9 cellular contexts compared by ENCODE assay signal in genomic region chr2:237699870-237700582, GRCh38.
DNase-seq lines count a peak whose midpoint lies in the region; ATAC-seq, FAIRE-seq and TF ChIP-seq lines count a peak whose summit lies in the region.
"Had no signal": no experiment of that assay in that cellular context is flagged by ENCODE, and none has a peak within 500 bp of the region (broad histone marks: within the 10 kb centered on the region; RNA-seq: fewer than 3 reads in every experiment).

No MANE protein-coding gene starts in this region.

- CTCF ChIA-PET in mammary epithelial cell (lab: Charles Lee; ENCODE audit: low non-redundant PET): no interaction called here

- H3K27ac ChIP-seq in mammary epithelial cell (ENCODE audit: insufficient read depth, low read depth, low read length): peak overlapping the region; percentile 23
- peak overlapping the region; percentile 83 for H3K27ac ChIP-seq in vagina

- peak overlapping the region; percentile 74 for H3K4me3 Mint-ChIP-seq in stimulated activated naive CD8-positive, alpha-beta T cell treated with anti-CD3 and anti-CD28 coated beads, Interleukin-15, Interleukin-2, amounts not matched to agents 100 ng/mL and 50 ng/mL, for 24 hours

- no TSS peak for BruUV-seq in mammary epithelial cell (replicated peaks; lab: Mats Ljungman, UMichigan)

- dilution Hi-C loops in mammary epithelial cell (cut with HindIII; ENCODE audit: low sequenced_read_pairs): no loop called here

- H2AFZ ChIP-seq in mammary epithelial cell (ENCODE audit: low read depth, low read length): no peak overlapping the region

- peak overlapping the region; percentile 94 for H3K27ac Mint-ChIP-seq in stimulated activated naive CD8-positive, alpha-beta T cell treated with anti-CD3 and anti-CD28 coated beads, Interleukin-15, Interleukin-2, amounts not matched to agents 100 ng/mL and 50 ng/mL, for 24 hours

- ATAC-seq in stimulated activated naive CD8-positive, alpha-beta T cell treated with anti-CD3 and anti-CD28 coated beads, Interleukin-15, Interleukin-2, amounts not matched to agents 100 U/mL and 50 U/mL, for 24 hours: no peak
- no peak for ATAC-seq in HG02885 (IDR thresholded peaks at IDR 0.05; ENCODE audit: poor library complexity, unreplicated experiment)

- H3K9me3 ChIP-seq in mammary epithelial cell (replicated peaks; ENCODE audit: insufficient read depth, low read length): no peaks in the 10 kb centered on the region
- no peaks in the 10 kb centered on the region for H3K9me3 ChIP-seq in mucosa of stomach (ENCODE audit: control insufficient read depth, low read length)
- no peaks in the 10 kb centered on the region for H3K9me3 ChIP-seq in vagina

- H3K4me2 ChIP-seq in mammary epithelial cell (ENCODE audit: insufficient read depth, low read depth, low read length): no peak overlapping the region

- H3K36me3 ChIP-seq in mammary epithelial cell (ENCODE audit: insufficient read depth, low read length) (peaks cover 5% of the 10 kb centered on the region), mucosa of stomach (ENCODE audit: control insufficient read depth, insufficient read depth, low read length) (no peaks in the 10 kb centered on the region), vagina (no peaks in the 10 kb centered on the region)

- DNase-seq in stimulated activated naive CD8-positive, alpha-beta T cell treated with anti-CD3 and anti-CD28 coated beads, Interleukin-15, Interleukin-2, amounts not matched to agents 100 U/mL and 50 U/mL, for 24 hours: no peak
- DNase-seq in mammary epithelial cell (no peak), vagina (ENCODE audit: extremely low spot score in 2 of 2) (peak in 1 of 2 donors; percentile 84), dedifferentiated amniotic fluid mesenchymal stem cell (ENCODE audit: extremely low spot score) (no peak), urothelium cell line (ENCODE audit: low spot score) (no peak)
- DNase-seq: OCI-M1 had no signal

- H3K4me1 Mint-ChIP-seq in stimulated activated naive CD8-positive, alpha-beta T cell treated with anti-CD3 and anti-CD28 coated beads, Interleukin-15, Interleukin-2, amounts not matched to agents 100 ng/mL and 50 ng/mL, for 24 hours (ENCODE audit: low read depth): peaks cover 99% of the 10 kb centered on the region

- H3K4me3 ChIP-seq in mammary epithelial cell (replicated peaks in 1 of 3; ENCODE audit: insufficient read depth in 1 of 3, low read depth in 2 of 3, low read length in 3 of 3): no peak overlapping the region
- H3K4me3 ChIP-seq in mucosa of stomach (ENCODE audit: low read length): no peak overlapping the region
- peak overlapping the region in 1 of 2 donors; percentile 8 for H3K4me3 ChIP-seq in vagina

- in situ Hi-C loops in mammary epithelial cell (cut with MboI; ENCODE audit: low sequenced_read_pairs in 2 of 2): no loop called here

- 94% methylated on average over 19 of the region's 21 CpGs for WGBS in mammary epithelial cell (ENCODE audit: low coverage, missing lambda C conversion rate)

- peaks cover 21% of the 10 kb centered on the region for H4K20me1 ChIP-seq in mammary epithelial cell (ENCODE audit: insufficient read depth, low read length)

- TF ChIP-seq CTCF in mammary epithelial cell (conservative IDR thresholded peaks at IDR 0.05 in 1 of 2, IDR thresholded peaks at IDR 0.05 in 1 of 2; ENCODE audit: extremely low read depth in 1 of 2, insufficient read depth in 1 of 2, low read depth in 1 of 2, low read length in 2 of 2) (no peak), vagina (IDR thresholded peaks at IDR 0.05) (no peak)

- no peaks in the 10 kb centered on the region for H3K27me3 Mint-ChIP-seq in stimulated activated naive CD8-positive, alpha-beta T cell treated with anti-CD3 and anti-CD28 coated beads, Interleukin-15, Interleukin-2, amounts not matched to agents 100 ng/mL and 50 ng/mL, for 24 hours

- H3K9ac ChIP-seq in mammary epithelial cell (ENCODE audit: insufficient read depth, low read length) (no peak overlapping the region), mucosa of stomach (ENCODE audit: low read length) (peak overlapping the region; percentile 52)

- peaks cover 99% of the 10 kb centered on the region for H3K79me2 ChIP-seq in mammary epithelial cell (ENCODE audit: insufficient read depth, low read length)

- H3K4me1 ChIP-seq in mammary epithelial cell (ENCODE audit: insufficient read depth, low read length): peaks cover 80% of the 10 kb centered on the region
- peaks cover 91% of the 10 kb centered on the region for H3K4me1 ChIP-seq in mucosa of stomach (ENCODE audit: control insufficient read depth, insufficient read depth, low read length)
- H3K4me1 ChIP-seq in vagina: peaks cover 98% of the 10 kb centered on the region

- intact Hi-C loops in mammary epithelial cell (cut with micrococcal nuclease): no loop called here
- intact Hi-C loops in vagina (cut with DNase I): no loop called here

- no peaks in the 10 kb centered on the region for H3K27me3 ChIP-seq in mammary epithelial cell (ENCODE audit: insufficient read depth, low read length)
- no peaks in the 10 kb centered on the region for H3K27me3 ChIP-seq in mucosa of stomach (ENCODE audit: control insufficient read depth, insufficient read depth, low read length)
- H3K27me3 ChIP-seq in vagina: no peaks in the 10 kb centered on the region

- no peak for FAIRE-seq in urothelium cell line (lab: Jason Lieb, UNC)

- peaks cover 44% of the 10 kb centered on the region for H3K36me3 Mint-ChIP-seq in stimulated activated naive CD8-positive, alpha-beta T cell treated with anti-CD3 and anti-CD28 coated beads, Interleukin-15, Interleukin-2, amounts not matched to agents 100 ng/mL and 50 ng/mL, for 24 hours (ENCODE audit: low read depth)

- no peak for TF ChIP-seq POLR2A in vagina (IDR thresholded peaks at IDR 0.05)

- no peaks in the 10 kb centered on the region for H3K9me3 Mint-ChIP-seq in stimulated activated naive CD8-positive, alpha-beta T cell treated with anti-CD3 and anti-CD28 coated beads, Interleukin-15, Interleukin-2, amounts not matched to agents 100 ng/mL and 50 ng/mL, for 24 hours
